Comparison of ENCODE assay signal across 10 cellular contexts in the genomic region with DNA sequence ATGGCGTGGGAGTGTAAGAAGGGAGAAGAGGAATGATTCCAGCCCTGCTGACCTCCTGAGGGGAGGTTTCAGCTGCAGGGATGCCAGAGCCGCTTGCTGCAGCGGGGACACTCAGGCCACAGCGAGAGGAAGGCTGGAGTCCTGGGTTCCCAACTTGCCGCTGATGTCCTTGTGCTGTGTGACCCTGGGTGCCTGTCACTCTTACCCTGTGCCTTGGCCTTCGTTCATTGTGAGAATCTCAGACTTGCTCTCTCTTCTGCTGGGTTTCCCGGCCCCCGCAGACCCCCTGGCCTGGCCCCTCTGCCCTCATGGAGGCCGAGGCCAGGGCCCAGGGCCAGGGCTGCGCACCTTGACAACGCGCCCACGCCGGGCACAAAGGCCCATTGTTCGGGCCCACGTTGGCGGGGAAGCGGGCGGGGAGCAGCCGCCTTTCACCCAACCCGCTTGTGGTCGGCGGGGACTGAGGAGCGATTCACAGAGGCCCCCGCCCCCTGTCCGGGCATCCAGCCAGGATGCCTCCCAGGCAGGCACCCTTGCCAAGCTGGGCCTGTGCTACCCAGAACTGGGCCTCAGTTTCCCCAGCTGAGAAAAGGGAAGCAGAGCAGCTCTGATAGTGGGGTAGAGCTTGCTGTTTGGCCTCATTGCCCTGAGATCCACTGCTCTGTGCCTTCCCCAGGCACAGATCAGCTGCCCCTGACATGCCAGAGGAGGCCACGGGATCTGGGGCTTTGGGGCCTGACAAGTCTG. TPM values are rescaled to one million over a fixed set of nuclear protein-coding genes. Genes with fewer than 3 reads are reported as not detected.
DNase-seq lines count a peak whose midpoint lies in the region; ATAC-seq and TF ChIP-seq lines count a peak whose summit lies in the region.
"Had no signal": no experiment of that assay in that cellular context is flagged by ENCODE, and none has a peak within 500 bp of the region (broad histone marks: within the 10 kb centered on the region; RNA-seq: fewer than 3 reads in every experiment).

No MANE protein-coding gene starts in this region.

- H3K27ac ChIP-seq in body of pancreas = peak overlapping the region; percentile 61 to 85 (median 80)
- H3K27ac ChIP-seq in transverse colon = no peak overlapping the region

- DNase-seq in NCI-H748 (lab: John Stamatoyannopoulos, UW; ENCODE audit: unreplicated experiment) (peak; percentile 48), NCI-H748 treated with DMSO at 0.1 percent for 48 hours (lab: John Stamatoyannopoulos, UW) (no peak), body of pancreas (peak; percentile 66 to 81 (median 79)), left colon (peak; percentile 63 to 68), transverse colon (peak; percentile 76), NCI-H1930 (lab: John Stamatoyannopoulos, UW) (no peak)
- DNase-seq: activated CD4-positive, alpha-beta T cell treated with anti-CD3 and anti-CD28 coated beads for 48 hours had no signal

- TF ChIP-seq CTCF in body of pancreas (IDR thresholded peaks at IDR 0.05) (no peak), transverse colon (IDR thresholded peaks at IDR 0.05) (no peak)

- no peak for TF ChIP-seq POLR2A in body of pancreas (IDR thresholded peaks at IDR 0.05)
- TF ChIP-seq POLR2A in transverse colon (IDR thresholded peaks at IDR 0.05) = no peak

- H3K4me3 ChIP-seq in body of pancreas (no peak overlapping the region), transverse colon (no peak overlapping the region)
- H3K4me3 ChIP-seq: lung had no signal

- WGBS in body of pancreas, 2 donors = 32 to 68% methylated on average over 10 to 27 of the region's 27 CpGs
- WGBS in transverse colon (ENCODE audit: low coverage in 1 of 2), 2 donors = 8 to 65% methylated on average over 2 to 18 of the region's 27 CpGs

- no peaks in the 10 kb centered on the region for H3K36me3 ChIP-seq in body of pancreas (replicated peaks in 1 of 2; ENCODE audit: insufficient read depth in 1 of 2, low read depth in 2 of 2)
- H3K36me3 ChIP-seq in transverse colon = no peaks in the 10 kb centered on the region

- no peak for TF ChIP-seq EP300 in transverse colon (IDR thresholded peaks at IDR 0.05; ENCODE audit: low read depth)

- H3K9me3 ChIP-seq in body of pancreas (no peaks in the 10 kb centered on the region), transverse colon (no peaks in the 10 kb centered on the region)

- ATAC-seq in body of pancreas (peak; percentile 79), left colon (peak; percentile 91), HG03571 (IDR thresholded peaks at IDR 0.05; ENCODE audit: unreplicated experiment) (no peak), HG03025 (IDR thresholded peaks at IDR 0.05; ENCODE audit: low FRiP score, unreplicated experiment) (no peak)

- peaks cover 50% of the 10 kb centered on the region for H3K4me1 ChIP-seq in body of pancreas
- peaks cover 0 to 9% (median 4%) of the 10 kb centered on the region in 4 donors for H3K4me1 ChIP-seq in transverse colon

- in situ Hi-C loops in transverse colon (cut with MboI; ENCODE audit: low pct_ligation_motif_present in 1 of 4, low pct_unique_long_range_greater_than_20kb in 1 of 4, low sequenced_read_pairs in 3 of 4) = no loop called here

- intact Hi-C loops in body of pancreas (cut with DNase I) = no loop called here
- intact Hi-C loops in left colon (cut with DNase I, micrococcal nuclease) = no loop called here
- intact Hi-C loops in transverse colon (cut with DNase I; ENCODE audit: low total_unique reads) = no loop called here

- H3K27me3 ChIP-seq in body of pancreas = no peaks in the 10 kb centered on the region
- no peaks in the 10 kb centered on the region for H3K27me3 ChIP-seq in transverse colon

RNA-seq across cellular contexts. Expression of a gene that starts 52.4 kb away (rescaled TPM):
- total RNA-seq in body of pancreas (100 to 1,000 TPM in 1 of 2 donors, 10 to 100 TPM in 1; 47.7 to 104 TPM), left colon (10 to 100 TPM; 30.2 to 42.7 TPM), transverse colon (10 to 100 TPM; 26.1 to 78.9 (median 57.1) TPM)

Comparison
In these comparisons a context has a peak if more than half of its experiments do, and no peak if none do; other contexts are left out.
1. DNase-seq: peak in NCI-H748 (single experiment), body of pancreas (4 of 4), left colon (2 of 2) and transverse colon (single experiment); none in NCI-H748 treated with DMSO at 0.1 percent for 48 hours (single experiment) and NCI-H1930 (0 of 2).
2. ATAC-seq: peak in body of pancreas (single experiment) and left colon (single experiment); none in HG03571 (single experiment) and HG03025 (single experiment).
3. H3K27ac ChIP-seq: peak in body of pancreas (4 of 4); none in transverse colon (0 of 4).